In the genomic region with DNA sequence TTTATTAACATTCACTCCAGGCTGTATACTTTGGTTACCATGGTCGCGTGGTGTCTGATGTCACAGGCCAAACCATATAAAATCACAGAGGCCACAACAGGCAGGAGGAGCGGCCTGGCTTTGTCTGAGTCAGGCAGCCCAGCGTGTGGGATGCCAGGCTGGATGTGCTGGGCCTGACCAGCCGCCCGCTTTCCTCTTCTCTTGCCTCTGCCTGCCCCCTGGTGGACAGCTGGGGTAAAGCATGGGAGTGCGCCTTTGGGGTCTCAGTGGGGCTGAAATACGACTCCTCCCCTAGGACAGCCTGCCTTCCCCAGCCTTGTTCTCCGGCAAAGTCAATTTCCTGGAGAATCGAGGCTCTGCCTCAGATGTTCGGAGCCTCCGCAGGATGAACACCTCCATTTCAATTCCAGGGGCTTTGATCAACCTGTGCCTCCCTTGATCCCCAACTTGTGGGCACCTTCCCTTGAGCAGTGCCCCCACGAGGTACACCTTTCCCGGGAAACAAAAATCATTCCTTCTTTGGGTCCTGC, we compare ENCODE assay signal across 7 cellular contexts.
DNase-seq lines count a peak whose midpoint lies in the region; ATAC-seq lines count a peak whose summit lies in the region.

No MANE protein-coding gene starts in this region.

- ATAC-seq in GM18907 (IDR thresholded peaks at IDR 0.05; ENCODE audit: unreplicated experiment), result peak; percentile 85
- peak; percentile 68 for ATAC-seq in HG03108 (IDR thresholded peaks at IDR 0.05; ENCODE audit: unreplicated experiment)
- ATAC-seq in left lobe of liver, result peak; percentile 95

- peak; percentile 81 for DNase-seq in T-helper 2 cell treated with Interferon-gamma antibody and Interleukin-4, amounts not matched to agents 5 μg/mL and 100 μg/mL, for 36 hours (ENCODE audit: low spot score)
- DNase-seq in central memory CD4-positive, alpha-beta T cell, result peak; percentile 81
- DNase-seq in left lobe of liver (ENCODE audit: low spot score) (peak; percentile 86), NCI-H128 (lab: John Stamatoyannopoulos, UW; ENCODE audit: unreplicated experiment) (no peak)
- peak; percentile 89 for DNase-seq in stimulated activated CD4-positive, alpha-beta T cell treated with anti-CD3 and anti-CD28 coated beads, Interleukin-4, amount 100 ng/mL, for 24 hours

- H3K27me3 Mint-ChIP-seq in T-helper 2 cell treated with Interferon-gamma antibody and Interleukin-4, amounts not matched to agents 5 μg/mL and 100 μg/mL, for 36 hours (ENCODE audit: low read depth), result no peaks in the 10 kb centered on the region

- H3K4me1 Mint-ChIP-seq in T-helper 2 cell treated with Interferon-gamma antibody and Interleukin-4, amounts not matched to agents 5 μg/mL and 100 μg/mL, for 36 hours (ENCODE audit: low read depth), result peaks cover 37% of the 10 kb centered on the region

- H3K9me3 Mint-ChIP-seq in T-helper 2 cell treated with Interferon-gamma antibody and Interleukin-4, amounts not matched to agents 5 μg/mL and 100 μg/mL, for 36 hours, result no peaks in the 10 kb centered on the region

- H3K36me3 Mint-ChIP-seq in T-helper 2 cell treated with Interferon-gamma antibody and Interleukin-4, amounts not matched to agents 5 μg/mL and 100 μg/mL, for 36 hours (ENCODE audit: low read depth), result no peaks in the 10 kb centered on the region

- peak overlapping the region; percentile 13 for H3K27ac Mint-ChIP-seq in T-helper 2 cell treated with Interferon-gamma antibody and Interleukin-4, amounts not matched to agents 5 μg/mL and 100 μg/mL, for 36 hours

- H3K4me3 Mint-ChIP-seq in T-helper 2 cell treated with Interferon-gamma antibody and Interleukin-4, amounts not matched to agents 5 μg/mL and 100 μg/mL, for 36 hours, result no peak overlapping the region
